20 cellular contexts compared by ENCODE assay signal in genomic region chr10:95337761-95338160, GRCh38. TPM values are rescaled to one million over a fixed set of nuclear protein-coding genes. Genes with fewer than 3 reads are reported as not detected.
DNase-seq lines count a peak whose midpoint lies in the region; ATAC-seq and TF ChIP-seq lines count a peak whose summit lies in the region.
"Had no signal": no experiment of that assay in that cellular context is flagged by ENCODE, and none has a peak within 500 bp of the region (broad histone marks: within the 10 kb centered on the region; RNA-seq: fewer than 3 reads in every experiment).

No MANE protein-coding gene starts in this region.

- H2BK15ac ChIP-seq in IMR-90 (ENCODE audit: low read depth, low read length) (peak overlapping the region; percentile 53; the same call in 2 of the 3 replicates), mesenchymal stem cell (ENCODE audit: low read depth, poor library complexity, severe bottlenecking) (peak overlapping the region; percentile 38)

- dilution Hi-C loops in IMR-90 (cut with HindIII; ENCODE audit: low sequenced_read_pairs, unreplicated experiment), result no loop called here

- H3K9ac ChIP-seq in IMR-90 (ENCODE audit: low read depth, low read length), result no peak overlapping the region
- H3K9ac ChIP-seq in mesenchymal stem cell (ENCODE audit: low read length), result no peak overlapping the region

- H3K4me1 ChIP-seq in IMR-90 (ENCODE audit: control insufficient read depth, insufficient read depth, low read length) (peaks cover 26% of the 10 kb centered on the region), esophagus muscularis mucosa (peaks cover 76 to 98% (median 89%) of the 10 kb centered on the region in 4 donors), mesenchymal stem cell (ENCODE audit: control insufficient read depth, insufficient read depth, low read depth, low read length) (peaks cover 18% of the 10 kb centered on the region), thoracic aorta (ENCODE audit: control insufficient read depth in 1 of 2, low read depth in 2 of 2) (peaks cover 33 to 71% of the 10 kb centered on the region in 2 donors)
- H3K4me1 ChIP-seq: BE2C had no signal

- TF ChIP-seq RAD21 in IMR-90 (IDR thresholded peaks at IDR 0.05; ENCODE audit: low read length), result no peak

- no peaks in the 10 kb centered on the region for H3K9me3 ChIP-seq in IMR-90 (ENCODE audit: control insufficient read depth, insufficient read depth, low read length)
- no peaks in the 10 kb centered on the region for H3K9me3 ChIP-seq in esophagus muscularis mucosa
- H3K9me3 ChIP-seq in mesenchymal stem cell (ENCODE audit: control insufficient read depth, low read length), result no peaks in the 10 kb centered on the region
- no peaks in the 10 kb centered on the region for H3K9me3 ChIP-seq in thoracic aorta
- H3K9me3 ChIP-seq: BE2C had no signal

- no CpG with 5 or more reads among the region's 2 CpGs for WGBS in IMR-90 (ENCODE audit: extremely low coverage in 2 of 2, insufficient read length in 1 of 2), 2 experiments
- 74% methylated on average over 2 of the region's 2 CpGs for WGBS in esophagus muscularis mucosa
- WGBS in mesenchymal stem cell, result 93% methylated on average over 2 of the region's 2 CpGs

- no peak overlapping the region; the same call in 1 of the 2 replicates for H3K18ac ChIP-seq in IMR-90 (ENCODE audit: low read depth, low read length)
- H3K18ac ChIP-seq in mesenchymal stem cell (ENCODE audit: low read depth in 1 of 2, low read length in 2 of 2), result no peak overlapping the region

- H2BK5ac ChIP-seq in IMR-90 (ENCODE audit: low read depth, low read length, poor library complexity, severe bottlenecking) (no peak overlapping the region), mesenchymal stem cell (ENCODE audit: low read depth, low read length, poor library complexity, severe bottlenecking) (no peak overlapping the region)

- H4K8ac ChIP-seq in IMR-90 (ENCODE audit: low read depth in 2 of 2, low read length in 2 of 2), result no peak overlapping the region
- no peak overlapping the region for H4K8ac ChIP-seq in mesenchymal stem cell (ENCODE audit: low read length)

- TF ChIP-seq EP300 in esophagus muscularis mucosa (IDR thresholded peaks at IDR 0.05), result no peak

- no peaks in the 10 kb centered on the region for H3K36me3 ChIP-seq in IMR-90 (ENCODE audit: control insufficient read depth, insufficient read depth, low read length)
- peaks cover 39 to 98% (median 89%) of the 10 kb centered on the region in 4 donors for H3K36me3 ChIP-seq in esophagus muscularis mucosa
- H3K36me3 ChIP-seq in mesenchymal stem cell (ENCODE audit: control insufficient read depth in 1 of 2, insufficient read depth in 2 of 2, low read depth in 1 of 2, low read length in 2 of 2), result no peaks in the 10 kb centered on the region
- H3K36me3 ChIP-seq in thoracic aorta, result peaks cover 80% of the 10 kb centered on the region
- H3K36me3 ChIP-seq: BE2C had no signal

- H3K14ac ChIP-seq in IMR-90 (replicated peaks; ENCODE audit: low read depth, low read length), result no peak overlapping the region
- no peak overlapping the region for H3K14ac ChIP-seq in mesenchymal stem cell (ENCODE audit: low read length in 2 of 2)

- no peak for TF ChIP-seq CTCF in IMR-90 (conservative IDR thresholded peaks at IDR 0.05; ENCODE audit: low read depth, low read length)
- no peak for TF ChIP-seq CTCF in esophagus muscularis mucosa (IDR thresholded peaks at IDR 0.05)
- TF ChIP-seq CTCF in thoracic aorta (IDR thresholded peaks at IDR 0.05), result no peak

- H3K79me1 ChIP-seq in IMR-90 (ENCODE audit: low read depth in 1 of 2, low read length in 2 of 2) (peaks cover 0 to 6% of the 10 kb centered on the region in 2 experiments; a peak in 1 of 4 replicates), mesenchymal stem cell (replicated peaks; ENCODE audit: low read length, poor library complexity, severe bottlenecking) (no peaks in the 10 kb centered on the region)

- no peak overlapping the region for H3K4me3 ChIP-seq in IMR-90 (ENCODE audit: insufficient read depth, low read depth, low read length)
- no peak overlapping the region for H3K4me3 ChIP-seq in esophagus muscularis mucosa
- H3K4me3 ChIP-seq in mesenchymal stem cell (ENCODE audit: insufficient read depth in 1 of 2, low read depth in 1 of 2, low read length in 2 of 2), result no peak overlapping the region
- no peak overlapping the region for H3K4me3 ChIP-seq in thoracic aorta
- H3K4me3 ChIP-seq: K562 had no signal

- H3K23ac ChIP-seq in IMR-90 (ENCODE audit: low read depth, low read length) (no peak overlapping the region), mesenchymal stem cell (ENCODE audit: low read length in 2 of 2) (no peak overlapping the region)

- DNase-seq in IMR-90, result no peak
- no peak for DNase-seq in esophagus muscularis mucosa (ENCODE audit: extremely low spot score)
- no peak for DNase-seq in mesenchymal stem cell
- no peak for DNase-seq in thoracic aorta (ENCODE audit: low spot score)
- no peak for DNase-seq in KG1 (lab: John Stamatoyannopoulos, UW)
- DNase-seq: BE2C, EL, GF-D8, MM.1S, NCI-H1092, NCI-H1436, NCI-H1930, NCI-H2227 treated with DMSO at 0.1 percent for 48 hours, NCI-H510A treated with DMSO at 0.1 percent for 48 hours, NCI-H748 treated with DMSO at 0.1 percent for 48 hours had no signal

- H4K20me1 ChIP-seq in IMR-90 (ENCODE audit: insufficient read depth, low read length), result no peaks in the 10 kb centered on the region

- in situ Hi-C loops in IMR-90 (cut with MboI; ENCODE audit: low sequenced_read_pairs), result no loop called here

- no peak overlapping the region for H2AFZ ChIP-seq in IMR-90 (replicated peaks; ENCODE audit: low read length, poor library complexity)
- no peak overlapping the region for H2AFZ ChIP-seq in mesenchymal stem cell (ENCODE audit: low read depth, low read length)

- ATAC-seq in IMR-90 (ENCODE audit: low read depth), result no peak
- no peak for ATAC-seq in thoracic aorta (ENCODE audit: insufficient number of reproducible peaks, low FRiP score, low read depth)
- ATAC-seq in GM18502 (IDR thresholded peaks at IDR 0.05; ENCODE audit: poor library complexity, unreplicated experiment), result no peak
- no peak for ATAC-seq in GM21360 (IDR thresholded peaks at IDR 0.05; ENCODE audit: unreplicated experiment)
- ATAC-seq: K562, SK-N-SH treated with all-trans-retinoic acid at 6 μM for 48 hours had no signal

- H2AK5ac ChIP-seq in IMR-90 (ENCODE audit: low read depth, low read length) (0 out of 2 replicates have a peak overlapping the region, but pooled peaks have one; percentile 17), mesenchymal stem cell (ENCODE audit: low read length, severe bottlenecking) (no peak overlapping the region)

- no peak overlapping the region for H4K5ac ChIP-seq in IMR-90 (ENCODE audit: low read depth, low read length)

- no peak overlapping the region for H4K91ac ChIP-seq in IMR-90 (ENCODE audit: insufficient read depth, low read depth, low read length)
- no peak overlapping the region for H4K91ac ChIP-seq in mesenchymal stem cell (ENCODE audit: low read length)

- H3K27me3 ChIP-seq in IMR-90 (ENCODE audit: control insufficient read depth, insufficient read depth, low read length) (no peaks in the 10 kb centered on the region), esophagus muscularis mucosa (no peaks in the 10 kb centered on the region), mesenchymal stem cell (ENCODE audit: control insufficient read depth in 1 of 2, insufficient read depth in 1 of 2, low read length in 2 of 2) (no peaks in the 10 kb centered on the region), thoracic aorta (replicated peaks; ENCODE audit: insufficient read depth) (no peaks in the 10 kb centered on the region)
- H3K27me3 ChIP-seq: BE2C had no signal

- 0 out of 2 replicates have a peak overlapping the region, but pooled peaks have one; percentile 16 for H2BK20ac ChIP-seq in IMR-90 (ENCODE audit: low read depth, low read length)

- H2BK120ac ChIP-seq in IMR-90 (ENCODE audit: low read depth, low read length), result peak overlapping the region; percentile 35; the same call in 1 of the 2 replicates
- no peak overlapping the region for H2BK120ac ChIP-seq in mesenchymal stem cell (ENCODE audit: low read depth, low read length)

- intact Hi-C loops in IMR-90 (cut with micrococcal nuclease), result no loop called here
- intact Hi-C loops in esophagus muscularis mucosa (cut with DNase I), result no loop called here

- POLR2A ChIA-PET in IMR-90 (lab: Charles Lee; ENCODE audit: unreplicated experiment), result no interaction called here

- H3K4me2 ChIP-seq in IMR-90 (ENCODE audit: low read depth, low read length) (no peak overlapping the region), mesenchymal stem cell (ENCODE audit: low read length, poor library complexity, severe bottlenecking) (no peak overlapping the region)

- H3K9me1 ChIP-seq in IMR-90 (ENCODE audit: insufficient read depth, low read length), result peaks cover 23% of the 10 kb centered on the region

- no peak overlapping the region for H2AK9ac ChIP-seq in IMR-90 (replicated peaks; ENCODE audit: low read depth, low read length, poor library complexity)

- no TSS peak for BruUV-seq in IMR-90 (replicated peaks; lab: Mats Ljungman, UMichigan)

- H3K27ac ChIP-seq in IMR-90 (ENCODE audit: insufficient read depth, low read length) (no peak overlapping the region), esophagus muscularis mucosa (replicated peaks in 1 of 4) (peak overlapping the region; percentile 53 to 91 (median 90)), mesenchymal stem cell (ENCODE audit: low read length, poor library complexity, severe bottlenecking) (no peak overlapping the region), thoracic aorta (peak overlapping the region; percentile 97)
- H3K27ac ChIP-seq: RWPE1 had no signal

- CTCF ChIA-PET in IMR-90 (lab: Yijun Ruan, JAX), result no interaction called here

- peak overlapping the region; percentile 73 to 83 for H2BK12ac ChIP-seq in mesenchymal stem cell (ENCODE audit: low read length in 2 of 2)

- H3K56ac ChIP-seq in IMR-90 (ENCODE audit: extremely low read depth, insufficient read depth, low read length), result no peak overlapping the region

- TF ChIP-seq POLR2A in IMR-90 (IDR thresholded peaks at IDR 0.05; ENCODE audit: low read depth, low read length) (no peak), esophagus muscularis mucosa (IDR thresholded peaks at IDR 0.05; ENCODE audit: low read depth) (no peak)

- H3K4ac ChIP-seq in IMR-90 (ENCODE audit: low read depth, low read length) (peak overlapping the region; percentile 48; the same call in 1 of the 2 replicates), mesenchymal stem cell (ENCODE audit: low read depth in 1 of 2, low read length in 2 of 2) (no peak overlapping the region)

TF ChIP-seq in IMR-90, 13 proteins besides CTCF, POLR2A, EP300 and RAD21:
- no peak for TF ChIP-seq MXI1 (IDR thresholded peaks at IDR 0.05; ENCODE audit: borderline replicate concordance, low read depth, low read length)
- TF ChIP-seq SMC3 (IDR thresholded peaks at IDR 0.05; ENCODE audit: low read depth, low read length), result no peak
- no peak for TF ChIP-seq RCOR1 (IDR thresholded peaks at IDR 0.05; ENCODE audit: insufficient replicate concordance, low read length)

RNA-seq across cellular contexts. Expression of gene PDLIM1, which starts 47.0 kb away (rescaled TPM):
- total RNA-seq in IMR-90 (2012; rRNA removed) (27.5 and 30.1 TPM in 2 replicates), esophagus muscularis mucosa (10 to 100 TPM; 40.7 to 86.8 (median 83.4) TPM), thoracic aorta (100 to 1,000 TPM; 109 to 140 TPM)
- polyA plus RNA-seq in IMR-90 (2012; rRNA removed), result 179 and 187 TPM in 2 replicates
- polyA plus RNA-seq in IMR-90 (2012; cell fraction: cytosol; rRNA removed), result 120 and 255 TPM in 2 replicates
- 44.1 and 131 TPM in 2 replicates for polyA plus RNA-seq in IMR-90 (2012; cell fraction: nucleus; rRNA removed; ENCODE audit: low replicate concordance)
- polyA plus RNA-seq in mesenchymal stem cell (2013, experiment 1 of 2), result 537 TPM
- 536 TPM for polyA plus RNA-seq in mesenchymal stem cell (2013, experiment 2 of 2)

Comparison
In these comparisons a context has a peak if more than half of its experiments do, and no peak if none do; other contexts are left out.
1. H3K27ac ChIP-seq: peak in esophagus muscularis mucosa (4 of 4) and thoracic aorta (2 of 2); none in IMR-90 (single experiment) and mesenchymal stem cell (single experiment).